ENCODE assay signal across 15 cellular contexts in the genomic region with DNA sequence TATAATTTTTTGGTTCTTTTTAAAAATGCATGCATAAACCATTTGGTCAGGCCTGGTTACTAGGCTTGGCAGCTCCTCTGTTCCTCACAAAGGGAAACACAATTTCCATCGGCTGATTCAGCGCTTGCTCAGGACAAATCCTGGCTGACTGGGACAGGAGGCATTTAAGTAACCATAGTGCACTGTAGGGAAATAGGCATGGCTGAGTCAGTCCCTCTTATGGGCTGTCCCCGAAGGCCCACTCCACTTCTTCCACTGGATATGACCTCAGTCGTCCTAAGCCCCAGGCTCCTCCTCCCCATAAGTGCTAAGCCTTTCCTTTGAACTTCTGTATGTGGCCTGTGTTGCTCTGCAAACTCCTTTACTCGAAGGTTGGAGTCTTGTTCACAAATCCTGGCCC.
DNase-seq lines count a peak whose midpoint lies in the region; ATAC-seq and TF ChIP-seq lines count a peak whose summit lies in the region.
"Had no signal": no experiment of that assay in that cellular context is flagged by ENCODE, and none has a peak within 500 bp of the region (broad histone marks: within the 10 kb centered on the region; RNA-seq: fewer than 3 reads in every experiment).

No MANE protein-coding gene starts in this region.

- TF ChIP-seq CTCF in PC-3 (conservative IDR thresholded peaks at IDR 0.05; ENCODE audit: low read depth, low read length) (no peak), spleen (IDR thresholded peaks at IDR 0.05 in 8 of 11, conservative IDR thresholded peaks at IDR 0.05 in 3 of 11) (no peak)

- DNase-seq in AG20443 (ENCODE audit: low spot score) (peak; percentile 91), PC-3 (peak; percentile 87), dermis microvascular lymphatic vessel endothelial cell (ENCODE audit: low read depth in 2 of 2) (peak; percentile 52 to 61), lung microvascular endothelial cell (ENCODE audit: low read depth in 2 of 2) (peak; percentile 63 to 90), spleen (no peak), NOMO-1 treated with DMSO at 0.1 percent for 48 hours (lab: John Stamatoyannopoulos, UW; ENCODE audit: unreplicated experiment) (no peak), pons (ENCODE audit: low spot score) (no peak)
- DNase-seq: activated CD4-positive, alpha-beta T cell treated with anti-CD3 and anti-CD28 coated beads, Interleukin-2, amount 50 U/mL, for 48 hours; activated naive CD4-positive, alpha-beta T cell treated with anti-CD3 and anti-CD28 coated beads, Interleukin-2, amount 50 U/mL, for 16 hours; COR-L47; effector memory CD8-positive, alpha-beta T cell; KBM-7; SHP77 treated with DMSO at 0.1 percent for 48 hours had no signal

- H3K4me1 ChIP-seq in PC-3 (ENCODE audit: insufficient read depth, low read length) (peaks cover 18% of the 10 kb centered on the region; the same call in 1 of the 2 replicates), spleen (no peaks in the 10 kb centered on the region)
- H3K4me1 ChIP-seq: upper lobe of left lung had no signal

- H3K4me3 ChIP-seq in PC-3 (ENCODE audit: low read length) (no peak overlapping the region), spleen (no peak overlapping the region)
- H3K4me3 ChIP-seq: upper lobe of left lung had no signal

- H3K27me3 ChIP-seq in PC-3 (ENCODE audit: low read length) (no peaks in the 10 kb centered on the region), spleen (replicated peaks in 1 of 7) (peaks cover 0 to 5% (median 0%) of the 10 kb centered on the region in 7 donors)
- H3K27me3 ChIP-seq: upper lobe of left lung had no signal

- H3K27ac ChIP-seq in PC-3 (ENCODE audit: low read length): 0 out of 2 replicates have a peak overlapping the region, but pooled peaks have one; percentile 20
- H3K27ac ChIP-seq in spleen: no peak overlapping the region
- H3K27ac ChIP-seq: upper lobe of left lung had no signal

- H3K9ac ChIP-seq in PC-3 (ENCODE audit: low read length): no peak overlapping the region

- peak; percentile 85 for ATAC-seq in PC-3
- no peak for ATAC-seq in activated CD4-positive, CD25-positive, alpha-beta regulatory T cell treated with anti-CD3 and anti-CD28 coated beads, Interleukin-2, amount 50 U/mL, for 24 hours
- ATAC-seq: effector memory CD8-positive, alpha-beta T cell had no signal

- no peaks in the 10 kb centered on the region for H4K20me1 ChIP-seq in PC-3 (ENCODE audit: low read length)

- no peaks in the 10 kb centered on the region for H3F3A ChIP-seq in PC-3 (ENCODE audit: low read length, unreplicated experiment)

- H3K9me3 ChIP-seq in PC-3 (ENCODE audit: low read length): no peaks in the 10 kb centered on the region
- no peaks in the 10 kb centered on the region for H3K9me3 ChIP-seq in spleen
- H3K9me3 ChIP-seq: upper lobe of left lung had no signal

- no TSS peak for BruUV-seq in PC-3 (replicated peaks; lab: Mats Ljungman, UMichigan)

- no peak for TF ChIP-seq POLR2A in spleen (IDR thresholded peaks at IDR 0.05)

- H3K4me2 ChIP-seq in PC-3 (ENCODE audit: low read length): no peak overlapping the region

- intact Hi-C loops in PC-3 (cut with micrococcal nuclease): no loop called here
- intact Hi-C loops in spleen (cut with DNase I; ENCODE audit: low total_unique reads): no loop called here

- WGBS in spleen, 5 donors: 68 to 78% (median 72%) methylated on average over 5 of the region's 5 CpGs

- no peaks in the 10 kb centered on the region for H3K36me3 ChIP-seq in PC-3 (ENCODE audit: low read depth, low read length)
- H3K36me3 ChIP-seq in spleen: no peaks in the 10 kb centered on the region
- H3K36me3 ChIP-seq: upper lobe of left lung had no signal

- CTCF ChIA-PET in PC-3 (lab: Charles Lee): no interaction called here

- H3K79me2 ChIP-seq in PC-3 (ENCODE audit: low read length): no peaks in the 10 kb centered on the region

- POLR2A ChIA-PET in PC-3 (lab: Charles Lee; ENCODE audit: unreplicated experiment): interaction anchor here (0.7 kb wide), 1 partner anchor 52 kb away, joined by 3 read pairs; no protein-coding TSS in a partner anchor

- H2AFZ ChIP-seq in PC-3 (ENCODE audit: low read length): no peak overlapping the region

- H3K9me2 ChIP-seq in PC-3 (replicated peaks; ENCODE audit: low read length): no peaks in the 10 kb centered on the region

Comparison
In these comparisons a context has a peak if more than half of its experiments do, and no peak if none do; other contexts are left out.
1. DNase-seq: peak in AG20443 (single experiment), PC-3 (single experiment), dermis microvascular lymphatic vessel endothelial cell (2 of 2) and lung microvascular endothelial cell (2 of 2); none in spleen (single experiment), NOMO-1 treated with DMSO at 0.1 percent for 48 hours (single experiment) and pons (single experiment).